In genomic region chrX:1392376-1393130, GRCh38 we compare ENCODE assay signal across 8 cellular contexts. TPM values are rescaled to one million over a fixed set of nuclear protein-coding genes. Genes with fewer than 3 reads are reported as not detected.
DNase-seq lines count a peak whose midpoint lies in the region; ATAC-seq and TF ChIP-seq lines count a peak whose summit lies in the region.

No MANE protein-coding gene starts in this region.

- WGBS in thymus, result 3% methylated on average over 73 of the region's 78 CpGs

- H3K4me3 ChIP-seq in mucosa of descending colon (peak overlapping the region; percentile 94), thymus (ENCODE audit: low read length) (peak overlapping the region; percentile 80)

- ATAC-seq in HG03064 (IDR thresholded peaks at IDR 0.05; ENCODE audit: low read depth, unreplicated experiment) (peak; percentile 19), SK-N-SH treated with all-trans-retinoic acid at 6 μM for 48 hours (peak; percentile 69), mucosa of descending colon (peak; percentile 68)

- no peak for TF ChIP-seq CTCF in mucosa of descending colon (IDR thresholded peaks at IDR 0.05)

- DNase-seq in stimulated activated CD4-positive, alpha-beta T cell treated with anti-CD3 and anti-CD28 coated beads, Interleukin-15, amount 100 ng/mL, for 24 hours, result peak; percentile 73
- DNase-seq in stimulated activated CD4-positive, alpha-beta T cell treated with anti-CD3 and anti-CD28 coated beads, Interleukin-4, amount 100 ng/mL, for 1 hour, result no peak
- peak; percentile 70 for DNase-seq in epidermal melanocyte (ENCODE audit: insufficient read length, low spot score)
- peak in 2 of 3 donors; percentile 77 to 86 for DNase-seq in mucosa of descending colon
- no peak for DNase-seq in NCI-H510A (lab: John Stamatoyannopoulos, UW)

- peak overlapping the region; percentile 97 for H3K27ac ChIP-seq in thymus (ENCODE audit: low read depth)

- H3K9me3 ChIP-seq in mucosa of descending colon (no peaks in the 10 kb centered on the region), thymus (ENCODE audit: control insufficient read depth) (no peaks in the 10 kb centered on the region)

- peaks cover 17% of the 10 kb centered on the region for H3K4me1 ChIP-seq in mucosa of descending colon (ENCODE audit: low read depth)
- H3K4me1 ChIP-seq in thymus (ENCODE audit: control insufficient read depth, insufficient read depth, low read length), result peaks cover 8% of the 10 kb centered on the region

- H3K27me3 ChIP-seq in thymus (ENCODE audit: control insufficient read depth, insufficient read depth), result no peaks in the 10 kb centered on the region

- H3K36me3 ChIP-seq in mucosa of descending colon (ENCODE audit: low read depth), result peaks cover 3% of the 10 kb centered on the region
- H3K36me3 ChIP-seq in thymus (ENCODE audit: control insufficient read depth, insufficient read depth), result peaks cover 37% of the 10 kb centered on the region

- intact Hi-C loops in mucosa of descending colon (cut with DNase I, micrococcal nuclease), result no loop called here

TF ChIP-seq in SK-N-SH treated with all-trans-retinoic acid at 6 μM for 48 hours, 23 proteins besides CTCF, POLR2A, EP300 and RAD21:
- TF ChIP-seq CSDC2 (CRISPR knock-in tag; IDR thresholded peaks at IDR 0.05) (0 out of 2 replicates have a peak, but pooled peaks have one; percentile 57), TSHZ2 (CRISPR knock-in tag; IDR thresholded peaks at IDR 0.05) (peak; percentile 57; the same call in 1 of the 2 replicates), PPARA (CRISPR knock-in tag; IDR thresholded peaks at IDR 0.05; ENCODE audit: borderline replicate concordance) (no peak), ESRRG (CRISPR knock-in tag; IDR thresholded peaks at IDR 0.05) (peak; percentile 99), ZFP3 (CRISPR knock-in tag; IDR thresholded peaks at IDR 0.05) (peak; percentile 59; the same call in 1 of the 2 replicates), CSRNP3 (CRISPR knock-in tag; IDR thresholded peaks at IDR 0.05) (no peak)

RNA-seq across cellular contexts. Expression of gene SLC25A6, which starts 0.6 kb away (rescaled TPM):
- total RNA-seq in mucosa of descending colon, result 100 to 1,000 TPM; 435 to 455 (median 450) TPM
- 230 TPM for polyA plus RNA-seq in thymus

RNA-seq across cellular contexts. Expression of gene IL3RA, which starts 56.0 kb away (rescaled TPM):
- total RNA-seq in mucosa of descending colon, result 10 to 100 TPM in 1 of 3 donors, 1 to 10 TPM in 2; 6.3 to 11.6 (median 8.5) TPM
- 12.7 TPM for polyA plus RNA-seq in thymus

Comparison
In these comparisons a context has a peak if more than half of its experiments do, and no peak if none do; other contexts are left out.
1. DNase-seq: peak in stimulated activated CD4-positive, alpha-beta T cell treated with anti-CD3 and anti-CD28 coated beads, Interleukin-15, amount 100 ng/mL, for 24 hours (single experiment), epidermal melanocyte (single experiment) and mucosa of descending colon (2 of 3); none in stimulated activated CD4-positive, alpha-beta T cell treated with anti-CD3 and anti-CD28 coated beads, Interleukin-4, amount 100 ng/mL, for 1 hour (single experiment) and NCI-H510A (single experiment).
2. ATAC-seq: peak in every context shown above with its lines; median percentile 69 in SK-N-SH treated with all-trans-retinoic acid at 6 μM for 48 hours; 68 in mucosa of descending colon; 19 in HG03064.